In the genomic region with DNA sequence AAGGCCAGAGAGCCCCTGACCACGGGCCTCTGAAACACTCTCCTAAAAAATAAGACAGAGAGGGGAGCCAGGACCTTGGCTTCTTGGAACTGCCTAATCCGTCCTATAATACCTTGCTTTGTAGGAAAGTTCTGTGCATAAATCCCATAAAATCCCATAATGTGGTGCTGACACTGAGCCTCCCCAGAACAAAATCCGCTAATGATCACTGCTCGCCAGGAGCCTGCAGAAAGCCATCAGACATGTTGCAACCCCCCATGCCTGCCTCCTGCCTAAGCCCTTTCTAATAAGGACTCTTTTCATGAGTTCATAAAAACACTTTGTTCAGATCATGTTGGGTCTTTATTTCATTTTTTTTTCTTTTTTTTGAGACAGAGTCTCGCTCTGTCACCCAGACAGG, we compare ENCODE assay signal across 1 cellular context.
TF ChIP-seq lines count a peak whose summit lies in the region.

No MANE protein-coding gene starts in this region.

TF ChIP-seq in HepG2, 621 proteins besides CTCF, POLR2A, EP300 and RAD21:
- TF ChIP-seq, protein P1, sequence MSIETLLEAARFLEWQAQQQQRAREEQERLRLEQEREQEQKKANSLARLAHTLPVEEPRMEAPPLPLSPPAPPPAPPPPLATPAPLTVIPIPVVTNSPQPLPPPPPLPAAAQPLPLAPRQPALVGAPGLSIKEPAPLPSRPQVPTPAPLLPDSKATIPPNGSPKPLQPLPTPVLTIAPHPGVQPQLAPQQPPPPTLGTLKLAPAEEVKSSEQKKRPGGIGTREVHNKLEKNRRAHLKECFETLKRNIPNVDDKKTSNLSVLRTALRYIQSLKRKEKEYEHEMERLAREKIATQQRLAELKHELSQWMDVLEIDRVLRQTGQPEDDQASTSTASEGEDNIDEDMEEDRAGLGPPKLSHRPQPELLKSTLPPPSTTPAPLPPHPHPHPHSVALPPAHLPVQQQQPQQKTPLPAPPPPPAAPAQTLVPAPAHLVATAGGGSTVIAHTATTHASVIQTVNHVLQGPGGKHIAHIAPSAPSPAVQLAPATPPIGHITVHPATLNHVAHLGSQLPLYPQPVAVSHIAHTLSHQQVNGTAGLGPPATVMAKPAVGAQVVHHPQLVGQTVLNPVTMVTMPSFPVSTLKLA (IDR thresholded peaks at IDR 0.05) = no peak
- no peak for TF ChIP-seq ZNF253 (CRISPR knock-in tag; IDR thresholded peaks at IDR 0.05; ENCODE audit: borderline replicate concordance)
- TF ChIP-seq ZNF382 (CRISPR knock-in tag; IDR thresholded peaks at IDR 0.05; ENCODE audit: borderline replicate concordance) = no peak
